ENCODE assay signal across 1 cellular context in the genomic region with DNA sequence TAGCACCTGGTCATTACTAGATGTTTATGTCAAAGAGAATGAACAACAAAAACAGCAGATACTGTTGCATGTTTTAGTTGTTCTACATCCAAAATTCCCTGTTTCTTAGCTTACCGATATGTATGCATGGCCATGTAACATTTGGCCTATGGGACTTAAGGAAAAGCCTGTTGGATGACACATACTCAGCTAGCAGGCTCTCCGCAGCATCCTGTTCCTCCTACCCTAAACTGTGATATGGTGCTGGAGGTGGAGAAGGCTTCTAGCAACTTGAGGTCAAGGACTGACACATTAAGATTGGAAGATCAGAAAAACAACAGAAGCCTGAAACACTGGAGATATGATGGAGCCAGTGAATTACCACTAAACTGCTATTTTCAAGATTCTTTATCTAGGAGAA.
TF ChIP-seq lines count a peak whose summit lies in the region.

No MANE protein-coding gene starts in this region.

TF ChIP-seq in WTC11, 78 proteins besides CTCF, POLR2A, EP300 and RAD21 (continued from another document):
- TF ChIP-seq ZNF532 (CRISPR knock-in tag; IDR thresholded peaks at IDR 0.05; ENCODE audit: borderline replicate concordance) (no peak), ATF6 (CRISPR knock-in tag; IDR thresholded peaks at IDR 0.05) (no peak), E2F4 (CRISPR knock-in tag; IDR thresholded peaks at IDR 0.05; ENCODE audit: borderline replicate concordance, low read depth) (no peak), GABPB1 (CRISPR knock-in tag; IDR thresholded peaks at IDR 0.05) (no peak), SMAD4 (CRISPR knock-in tag; IDR thresholded peaks at IDR 0.05) (no peak)
